In genomic region chr11:13249177-13249576, GRCh38 we compare ENCODE assay signal across 25 cellular contexts.
"Had no signal": no experiment of that assay in that cellular context is flagged by ENCODE, and none has a peak within 500 bp of the region (broad histone marks: within the 10 kb centered on the region; RNA-seq: fewer than 3 reads in every experiment).

No MANE protein-coding gene starts in this region.

- H3K4me3 ChIP-seq: ascending aorta, coronary artery, dorsolateral prefrontal cortex had no signal

- ATAC-seq: activated CD4-positive, CD25-positive, alpha-beta regulatory T cell treated with anti-CD3 and anti-CD28 coated beads, Interleukin-2, amount 50 U/mL, for 24 hours; activated CD8-positive, alpha-beta T cell treated with anti-CD3 and anti-CD28 coated beads for 36 hours; activated T-cell treated with anti-CD3 and anti-CD28 coated beads, Interleukin-2, amount 50 U/mL, for 4 hours; activated T-helper 17 cell treated with anti-CD3 and anti-CD28 coated beads, Interleukin-2, amount 50 U/mL, for 72 hours; esophagus mucosa; T-helper 17 cell had no signal

- H3K36me3 ChIP-seq: ascending aorta, WERI-Rb-1 had no signal

- H3K27ac ChIP-seq: ascending aorta, coronary artery, dorsolateral prefrontal cortex, WERI-Rb-1 had no signal

- H3K27me3 ChIP-seq: ascending aorta had no signal

- H3K4me1 ChIP-seq: ascending aorta had no signal

- H3K9me3 ChIP-seq: ascending aorta had no signal

- FAIRE-seq: bronchial epithelial cell had no signal

- DNase-seq: activated B cell treated with CpG ODN at 0.5 μM for 24 hours; activated CD4-positive, alpha-beta T cell treated with anti-CD3 and anti-CD28 coated beads for 48 hours; activated CD4-positive, alpha-beta T cell treated with anti-CD3 and anti-CD28 coated beads, Interleukin-2, amount 50 U/mL, for 1 hour; activated CD4-positive, alpha-beta T cell treated with anti-CD3 and anti-CD28 coated beads, Interleukin-2, amount 50 U/mL, for 48 hours; activated CD8-positive, alpha-beta memory T cell treated with anti-CD3 and anti-CD28 coated beads for 24 hours; activated CD8-positive, alpha-beta T cell treated with anti-CD3 and anti-CD28 coated beads for 36 hours; activated effector memory CD4-positive, alpha-beta T cell treated with Interleukin-2 at 50 U/mL for 16 hours; activated gamma-delta T cell treated with Interleukin-2 at 50 U/mL for 16 hours; activated naive CD4-positive, alpha-beta T cell treated with anti-CD3 and anti-CD28 coated beads, Interleukin-2, amount 50 U/mL, for 16 hours; activated naive CD4-positive, alpha-beta T cell treated with Interleukin-2 at 50 U/mL for 16 hours; activated T-cell treated with anti-CD3 and anti-CD28 coated beads, Interleukin-2, amount 50 U/mL, for 4 hours; dorsolateral prefrontal cortex; effector memory CD4-positive, alpha-beta T cell; endodermal cell; foreskin fibroblast; head of caudate nucleus; T-helper 17 cell; T1000; WERI-Rb-1 had no signal
